ENCODE assay signal across 1 cellular context in the genomic region with DNA sequence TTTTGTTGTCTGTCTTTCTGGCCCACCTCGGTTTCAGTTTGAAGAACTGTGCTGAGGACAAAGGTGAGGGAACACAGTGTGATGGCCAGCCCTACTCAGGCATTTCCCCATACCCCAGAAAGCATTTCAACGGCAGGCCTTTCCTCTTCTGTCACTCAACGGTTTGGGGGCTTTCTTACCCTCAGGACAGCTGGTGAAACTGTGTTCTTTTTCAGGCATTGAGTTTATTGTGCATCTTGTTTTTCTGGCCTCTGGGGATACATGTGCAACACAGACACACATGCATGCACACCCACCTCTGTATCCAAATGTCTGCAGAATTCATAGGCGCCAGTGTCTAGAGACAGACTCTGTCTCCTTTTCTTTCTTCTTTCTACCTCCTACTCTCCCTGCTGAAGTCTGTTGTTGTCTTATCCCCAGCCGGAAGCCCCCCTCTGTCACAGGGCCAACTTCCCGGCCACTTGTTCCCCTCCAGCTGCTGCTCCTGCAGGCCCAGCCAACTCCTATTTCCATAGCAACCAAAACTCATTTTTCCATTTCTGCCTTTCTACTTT.
TF ChIP-seq lines count a peak whose summit lies in the region.

No MANE protein-coding gene starts in this region.

TF ChIP-seq in H1, 55 proteins besides CTCF, POLR2A, EP300 and RAD21 (continued from another document):
- TF ChIP-seq JUND (IDR thresholded peaks at IDR 0.05; ENCODE audit: low read length) (no peak), TAF1 (IDR thresholded peaks at IDR 0.05; ENCODE audit: low read depth, low read length) (no peak), POLR2AphosphoS5 (IDR thresholded peaks at IDR 0.05; ENCODE audit: low read depth, low read length) (no peak), PHF8 (conservative IDR thresholded peaks at IDR 0.05; ENCODE audit: low read depth, low read length) (no peak), EGR1 (IDR thresholded peaks at IDR 0.05; ENCODE audit: borderline replicate concordance, low read depth, low read length) (no peak), CEBPB (IDR thresholded peaks at IDR 0.05; ENCODE audit: low read depth, low read length) (no peak), BACH1 (IDR thresholded peaks at IDR 0.05; ENCODE audit: low read length) (no peak), TEAD4 (IDR thresholded peaks at IDR 0.05; ENCODE audit: low read depth, low read length) (no peak)
- TF ChIP-seq, protein P1, sequence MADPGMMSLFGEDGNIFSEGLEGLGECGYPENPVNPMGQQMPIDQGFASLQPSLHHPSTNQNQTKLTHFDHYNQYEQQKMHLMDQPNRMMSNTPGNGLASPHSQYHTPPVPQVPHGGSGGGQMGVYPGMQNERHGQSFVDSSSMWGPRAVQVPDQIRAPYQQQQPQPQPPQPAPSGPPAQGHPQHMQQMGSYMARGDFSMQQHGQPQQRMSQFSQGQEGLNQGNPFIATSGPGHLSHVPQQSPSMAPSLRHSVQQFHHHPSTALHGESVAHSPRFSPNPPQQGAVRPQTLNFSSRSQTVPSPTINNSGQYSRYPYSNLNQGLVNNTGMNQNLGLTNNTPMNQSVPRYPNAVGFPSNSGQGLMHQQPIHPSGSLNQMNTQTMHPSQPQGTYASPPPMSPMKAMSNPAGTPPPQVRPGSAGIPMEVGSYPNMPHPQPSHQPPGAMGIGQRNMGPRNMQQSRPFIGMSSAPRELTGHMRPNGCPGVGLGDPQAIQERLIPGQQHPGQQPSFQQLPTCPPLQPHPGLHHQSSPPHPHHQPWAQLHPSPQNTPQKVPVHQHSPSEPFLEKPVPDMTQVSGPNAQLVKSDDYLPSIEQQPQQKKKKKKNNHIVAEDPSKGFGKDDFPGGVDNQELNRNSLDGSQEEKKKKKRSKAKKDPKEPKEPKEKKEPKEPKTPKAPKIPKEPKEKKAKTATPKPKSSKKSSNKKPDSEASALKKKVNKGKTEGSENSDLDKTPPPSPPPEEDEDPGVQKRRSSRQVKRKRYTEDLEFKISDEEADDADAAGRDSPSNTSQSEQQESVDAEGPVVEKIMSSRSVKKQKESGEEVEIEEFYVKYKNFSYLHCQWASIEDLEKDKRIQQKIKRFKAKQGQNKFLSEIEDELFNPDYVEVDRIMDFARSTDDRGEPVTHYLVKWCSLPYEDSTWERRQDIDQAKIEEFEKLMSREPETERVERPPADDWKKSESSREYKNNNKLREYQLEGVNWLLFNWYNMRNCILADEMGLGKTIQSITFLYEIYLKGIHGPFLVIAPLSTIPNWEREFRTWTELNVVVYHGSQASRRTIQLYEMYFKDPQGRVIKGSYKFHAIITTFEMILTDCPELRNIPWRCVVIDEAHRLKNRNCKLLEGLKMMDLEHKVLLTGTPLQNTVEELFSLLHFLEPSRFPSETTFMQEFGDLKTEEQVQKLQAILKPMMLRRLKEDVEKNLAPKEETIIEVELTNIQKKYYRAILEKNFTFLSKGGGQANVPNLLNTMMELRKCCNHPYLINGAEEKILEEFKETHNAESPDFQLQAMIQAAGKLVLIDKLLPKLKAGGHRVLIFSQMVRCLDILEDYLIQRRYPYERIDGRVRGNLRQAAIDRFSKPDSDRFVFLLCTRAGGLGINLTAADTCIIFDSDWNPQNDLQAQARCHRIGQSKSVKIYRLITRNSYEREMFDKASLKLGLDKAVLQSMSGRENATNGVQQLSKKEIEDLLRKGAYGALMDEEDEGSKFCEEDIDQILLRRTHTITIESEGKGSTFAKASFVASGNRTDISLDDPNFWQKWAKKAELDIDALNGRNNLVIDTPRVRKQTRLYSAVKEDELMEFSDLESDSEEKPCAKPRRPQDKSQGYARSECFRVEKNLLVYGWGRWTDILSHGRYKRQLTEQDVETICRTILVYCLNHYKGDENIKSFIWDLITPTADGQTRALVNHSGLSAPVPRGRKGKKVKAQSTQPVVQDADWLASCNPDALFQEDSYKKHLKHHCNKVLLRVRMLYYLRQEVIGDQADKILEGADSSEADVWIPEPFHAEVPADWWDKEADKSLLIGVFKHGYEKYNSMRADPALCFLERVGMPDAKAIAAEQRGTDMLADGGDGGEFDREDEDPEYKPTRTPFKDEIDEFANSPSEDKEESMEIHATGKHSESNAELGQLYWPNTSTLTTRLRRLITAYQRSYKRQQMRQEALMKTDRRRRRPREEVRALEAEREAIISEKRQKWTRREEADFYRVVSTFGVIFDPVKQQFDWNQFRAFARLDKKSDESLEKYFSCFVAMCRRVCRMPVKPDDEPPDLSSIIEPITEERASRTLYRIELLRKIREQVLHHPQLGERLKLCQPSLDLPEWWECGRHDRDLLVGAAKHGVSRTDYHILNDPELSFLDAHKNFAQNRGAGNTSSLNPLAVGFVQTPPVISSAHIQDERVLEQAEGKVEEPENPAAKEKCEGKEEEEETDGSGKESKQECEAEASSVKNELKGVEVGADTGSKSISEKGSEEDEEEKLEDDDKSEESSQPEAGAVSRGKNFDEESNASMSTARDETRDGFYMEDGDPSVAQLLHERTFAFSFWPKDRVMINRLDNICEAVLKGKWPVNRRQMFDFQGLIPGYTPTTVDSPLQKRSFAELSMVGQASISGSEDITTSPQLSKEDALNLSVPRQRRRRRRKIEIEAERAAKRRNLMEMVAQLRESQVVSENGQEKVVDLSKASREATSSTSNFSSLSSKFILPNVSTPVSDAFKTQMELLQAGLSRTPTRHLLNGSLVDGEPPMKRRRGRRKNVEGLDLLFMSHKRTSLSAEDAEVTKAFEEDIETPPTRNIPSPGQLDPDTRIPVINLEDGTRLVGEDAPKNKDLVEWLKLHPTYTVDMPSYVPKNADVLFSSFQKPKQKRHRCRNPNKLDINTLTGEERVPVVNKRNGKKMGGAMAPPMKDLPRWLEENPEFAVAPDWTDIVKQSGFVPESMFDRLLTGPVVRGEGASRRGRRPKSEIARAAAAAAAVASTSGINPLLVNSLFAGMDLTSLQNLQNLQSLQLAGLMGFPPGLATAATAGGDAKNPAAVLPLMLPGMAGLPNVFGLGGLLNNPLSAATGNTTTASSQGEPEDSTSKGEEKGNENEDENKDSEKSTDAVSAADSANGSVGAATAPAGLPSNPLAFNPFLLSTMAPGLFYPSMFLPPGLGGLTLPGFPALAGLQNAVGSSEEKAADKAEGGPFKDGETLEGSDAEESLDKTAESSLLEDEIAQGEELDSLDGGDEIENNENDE (IDR thresholded peaks at IDR 0.05; ENCODE audit: insufficient replicate concordance, low read length), result no peak
